8 cellular contexts compared by ENCODE assay signal in genomic region chr4:181143241-181143854, GRCh38.
DNase-seq lines count a peak whose midpoint lies in the region; ATAC-seq and TF ChIP-seq lines count a peak whose summit lies in the region.

No MANE protein-coding gene starts in this region.

- peak; percentile 93 for ATAC-seq in GM19351 (IDR thresholded peaks at IDR 0.05; ENCODE audit: unreplicated experiment)
- ATAC-seq in HG03378 (IDR thresholded peaks at IDR 0.05; ENCODE audit: unreplicated experiment), result peak; percentile 92
- peak; percentile 51 for ATAC-seq in activated CD8-positive, alpha-beta memory T cell treated with anti-CD3 and anti-CD28 coated beads, Interleukin-2, amount 10 ng/mL, durations not matched to agents 7 days and 5 days
- no peak for ATAC-seq in naive thymus-derived CD8-positive, alpha-beta T cell
- ATAC-seq in stimulated activated memory B cell treated with anti-CD40 and anti-IgM and Interleukin-4, amounts not matched to agents 10 μg/mL and 1 μg/mL and 100 μg/mL, for 72 hours, result peak; percentile 51

- DNase-seq in Caki2 (ENCODE audit: low read depth), result peak; percentile 17
- peak; percentile 80 for DNase-seq in NCI-H69 (lab: John Stamatoyannopoulos, UW)
- DNase-seq in activated CD8-positive, alpha-beta memory T cell treated with anti-CD3 and anti-CD28 coated beads, Interleukin-2, amount 10 ng/mL, durations not matched to agents 7 days and 5 days, result peak; percentile 74
- DNase-seq in epithelial cell of esophagus (ENCODE audit: low read depth), result peak; percentile 80
- DNase-seq in naive thymus-derived CD8-positive, alpha-beta T cell, result peak; percentile 31 to 70 (median 54)

- no peak overlapping the region for H3K4me3 Mint-ChIP-seq in activated CD8-positive, alpha-beta memory T cell treated with anti-CD3 and anti-CD28 coated beads, Interleukin-2, amount 10 ng/mL, durations not matched to agents 7 days and 5 days
- no peak overlapping the region for H3K4me3 Mint-ChIP-seq in naive thymus-derived CD8-positive, alpha-beta T cell
- H3K4me3 Mint-ChIP-seq in stimulated activated memory B cell treated with anti-CD40 and anti-IgM and Interleukin-4, amounts not matched to agents 10 μg/mL and 1 μg/mL and 100 μg/mL, for 72 hours, result no peak overlapping the region

- peak; percentile 90 for TF ChIP-seq CTCF in epithelial cell of esophagus (IDR thresholded peaks at IDR 0.05; ENCODE audit: insufficient read depth, low read depth, low read length, missing control alignments)

- CTCF ChIA-PET in activated CD8-positive, alpha-beta memory T cell treated with anti-CD3 and anti-CD28 coated beads, Interleukin-2, amount 10 ng/mL, durations not matched to agents 7 days and 5 days (lab: Charles Lee), result interaction anchor here (1.0 to 1.7 kb wide), 4 partner anchors 9 to 385 kb away, joined by 3 to 7 read pairs (median 4); no protein-coding TSS in a partner anchor

- POLR2A ChIA-PET in naive thymus-derived CD8-positive, alpha-beta T cell (lab: Charles Lee), result no interaction called here

- no peaks in the 10 kb centered on the region for H3K27me3 Mint-ChIP-seq in activated CD8-positive, alpha-beta memory T cell treated with anti-CD3 and anti-CD28 coated beads, Interleukin-2, amount 10 ng/mL, durations not matched to agents 7 days and 5 days
- H3K27me3 Mint-ChIP-seq in naive thymus-derived CD8-positive, alpha-beta T cell, result peaks cover 0 to 12% (median 3%) of the 10 kb centered on the region in 5 donors
- H3K27me3 Mint-ChIP-seq in stimulated activated memory B cell treated with anti-CD40 and anti-IgM and Interleukin-4, amounts not matched to agents 10 μg/mL and 1 μg/mL and 100 μg/mL, for 72 hours, result no peaks in the 10 kb centered on the region

- in situ Hi-C loops in Caki2 (cut with HindIII; ENCODE audit: low pct_unique_long_range_greater_than_20kb, low sequenced_read_pairs), result no loop called here

- H3K9me3 Mint-ChIP-seq in activated CD8-positive, alpha-beta memory T cell treated with anti-CD3 and anti-CD28 coated beads, Interleukin-2, amount 10 ng/mL, durations not matched to agents 7 days and 5 days (ENCODE audit: low read depth), result no peaks in the 10 kb centered on the region
- no peaks in the 10 kb centered on the region for H3K9me3 Mint-ChIP-seq in naive thymus-derived CD8-positive, alpha-beta T cell
- H3K9me3 Mint-ChIP-seq in stimulated activated memory B cell treated with anti-CD40 and anti-IgM and Interleukin-4, amounts not matched to agents 10 μg/mL and 1 μg/mL and 100 μg/mL, for 72 hours, result no peaks in the 10 kb centered on the region

- H3K4me1 Mint-ChIP-seq in activated CD8-positive, alpha-beta memory T cell treated with anti-CD3 and anti-CD28 coated beads, Interleukin-2, amount 10 ng/mL, durations not matched to agents 7 days and 5 days, result peaks cover 2% of the 10 kb centered on the region
- H3K4me1 Mint-ChIP-seq in naive thymus-derived CD8-positive, alpha-beta T cell, result no peaks in the 10 kb centered on the region
- H3K4me1 Mint-ChIP-seq in stimulated activated memory B cell treated with anti-CD40 and anti-IgM and Interleukin-4, amounts not matched to agents 10 μg/mL and 1 μg/mL and 100 μg/mL, for 72 hours, result no peaks in the 10 kb centered on the region

- no peak overlapping the region for H3K4me3 ChIP-seq in epithelial cell of esophagus (ENCODE audit: low read length)

- no peak overlapping the region for H3K27ac Mint-ChIP-seq in activated CD8-positive, alpha-beta memory T cell treated with anti-CD3 and anti-CD28 coated beads, Interleukin-2, amount 10 ng/mL, durations not matched to agents 7 days and 5 days
- H3K27ac Mint-ChIP-seq in naive thymus-derived CD8-positive, alpha-beta T cell, result no peak overlapping the region
- no peak overlapping the region for H3K27ac Mint-ChIP-seq in stimulated activated memory B cell treated with anti-CD40 and anti-IgM and Interleukin-4, amounts not matched to agents 10 μg/mL and 1 μg/mL and 100 μg/mL, for 72 hours

- H3K36me3 Mint-ChIP-seq in activated CD8-positive, alpha-beta memory T cell treated with anti-CD3 and anti-CD28 coated beads, Interleukin-2, amount 10 ng/mL, durations not matched to agents 7 days and 5 days, result no peaks in the 10 kb centered on the region
- H3K36me3 Mint-ChIP-seq in naive thymus-derived CD8-positive, alpha-beta T cell, result no peaks in the 10 kb centered on the region
- H3K36me3 Mint-ChIP-seq in stimulated activated memory B cell treated with anti-CD40 and anti-IgM and Interleukin-4, amounts not matched to agents 10 μg/mL and 1 μg/mL and 100 μg/mL, for 72 hours, result no peaks in the 10 kb centered on the region

Comparison
In these comparisons a context has a peak if more than half of its experiments do, and no peak if none do; other contexts are left out.
1. DNase-seq: peak in every context shown above with its lines; median percentile 80 in NCI-H69; 80 in epithelial cell of esophagus; 74 in activated CD8-positive, alpha-beta memory T cell treated with anti-CD3 and anti-CD28 coated beads, Interleukin-2, amount 10 ng/mL, durations not matched to agents 7 days and 5 days; 54 in naive thymus-derived CD8-positive, alpha-beta T cell; 17 in Caki2.
2. ATAC-seq: peak in GM19351 (single experiment), HG03378 (single experiment), activated CD8-positive, alpha-beta memory T cell treated with anti-CD3 and anti-CD28 coated beads, Interleukin-2, amount 10 ng/mL, durations not matched to agents 7 days and 5 days (single experiment) and stimulated activated memory B cell treated with anti-CD40 and anti-IgM and Interleukin-4, amounts not matched to agents 10 μg/mL and 1 μg/mL and 100 μg/mL, for 72 hours (single experiment); none in naive thymus-derived CD8-positive, alpha-beta T cell (0 of 2).